20 cellular contexts compared by ENCODE assay signal in genomic region chr15:34160735-34161134, GRCh38.
"Had no signal": no experiment of that assay in that cellular context is flagged by ENCODE, and none has a peak within 500 bp of the region (broad histone marks: within the 10 kb centered on the region; RNA-seq: fewer than 3 reads in every experiment).

No MANE protein-coding gene starts in this region.

- H3K27ac ChIP-seq: upper lobe of left lung had no signal

- H3K4me3 ChIP-seq: left lung, upper lobe of left lung had no signal

- H3K4me1 ChIP-seq: left lung had no signal

- H3K27me3 Mint-ChIP-seq: stimulated activated naive CD8-positive, alpha-beta T cell treated with anti-CD3 and anti-CD28 coated beads, Interleukin-15, amount 100 ng/mL, for 72 hours; T-helper 17 cell had no signal

- DNase-seq: activated CD4-positive, alpha-beta T cell treated with anti-CD3 and anti-CD28 coated beads, Interleukin-2, amount 50 U/mL, for 1 hour; activated CD4-positive, CD25-positive, alpha-beta regulatory T cell treated with anti-CD3 and anti-CD28 coated beads, Interleukin-2, amount 50 U/mL, for 72 hours; activated CD8-positive, alpha-beta memory T cell treated with anti-CD3 and anti-CD28 coated beads for 24 hours; activated CD8-positive, alpha-beta memory T cell treated with anti-CD3 and anti-CD28 coated beads, Interleukin-2, amount 50 U/mL, for 48 hours; activated gamma-delta T cell treated with Interleukin-2 at 50 U/mL for 16 hours; amniotic stem cell; dermis blood vessel endothelial cell; effector memory CD4-positive, alpha-beta T cell; foreskin fibroblast; left lung; midbrain; occipital lobe; posterior cingulate gyrus; retina; stimulated activated CD4-positive, alpha-beta T cell treated with anti-CD3 and anti-CD28 coated beads, Interleukin-12 subunit alpha, Interleukin-12 subunit beta, amount 100 ng/mL, for 4 hours; stimulated activated CD4-positive, alpha-beta T cell treated with anti-CD3 and anti-CD28 coated beads, Interleukin-2, amount 100 ng/mL, for 24 hours; stimulated activated naive CD8-positive, alpha-beta T cell treated with anti-CD3 and anti-CD28 coated beads, Interleukin-15, amount 100 ng/mL, for 72 hours; T-helper 17 cell; upper lobe of left lung had no signal

- H3K27me3 ChIP-seq: left lung, upper lobe of left lung had no signal

- H3K27ac Mint-ChIP-seq: nephron, T-helper 17 cell had no signal

- H3K4me1 Mint-ChIP-seq: stimulated activated naive CD8-positive, alpha-beta T cell treated with anti-CD3 and anti-CD28 coated beads, Interleukin-15, amount 100 ng/mL, for 72 hours; T-helper 17 cell had no signal

- H3K4me3 Mint-ChIP-seq: nephron; stimulated activated naive CD8-positive, alpha-beta T cell treated with anti-CD3 and anti-CD28 coated beads, Interleukin-15, amount 100 ng/mL, for 72 hours; T-helper 17 cell had no signal
